In the genomic region with DNA sequence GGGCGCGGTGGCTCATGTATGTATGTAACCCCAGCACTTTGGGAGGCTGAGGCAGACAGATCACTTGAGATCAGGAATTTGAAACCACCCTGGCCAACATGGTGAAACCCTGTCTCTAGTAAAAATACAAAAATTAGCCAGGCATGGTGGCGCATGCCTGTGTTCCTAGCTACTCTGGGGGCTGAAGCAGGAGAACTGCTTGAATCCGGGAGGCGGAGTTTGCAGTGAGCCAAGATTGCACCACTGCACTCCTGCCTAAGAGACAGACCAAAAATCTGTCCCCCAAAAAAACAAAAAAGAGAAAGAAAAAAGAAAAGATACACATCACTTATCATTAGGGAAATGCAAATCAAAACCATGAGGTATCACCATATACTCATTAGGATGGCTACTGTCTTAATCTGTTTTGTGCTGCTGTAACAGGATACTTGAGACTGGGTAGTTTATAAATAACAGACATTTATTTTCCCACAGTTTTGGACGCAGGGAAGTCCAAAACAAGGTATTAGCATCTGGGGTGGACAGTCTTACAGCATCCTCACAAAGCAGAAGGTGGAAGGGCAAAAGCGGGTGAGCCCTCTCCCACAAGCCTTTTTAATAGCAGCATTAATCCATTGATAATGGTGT, we compare ENCODE assay signal across 15 cellular contexts. TPM values are rescaled to one million over a fixed set of nuclear protein-coding genes. Genes with fewer than 3 reads are reported as not detected.
"Had no signal": no experiment of that assay in that cellular context is flagged by ENCODE, and none has a peak within 500 bp of the region (broad histone marks: within the 10 kb centered on the region; RNA-seq: fewer than 3 reads in every experiment).

No MANE protein-coding gene starts in this region.

RNA-seq across cellular contexts. Expression of gene NUTM2G, which starts 55.0 kb away (rescaled TPM):
- total RNA-seq: activated B cell treated with CpG ODN at 0.5 μM for 24 hours; activated CD8-positive, alpha-beta T cell treated with anti-CD3 and anti-CD28 coated beads for 36 hours; activated T-cell treated with anti-CD3 and anti-CD28 coated beads, Interleukin-2, amount 50 U/mL, for 4 hours; activated T-helper 17 cell treated with anti-CD3 and anti-CD28 coated beads, Interleukin-2, amount 50 U/mL, for 72 hours; astrocyte; bronchial epithelial cell; colonic mucosa; dermis microvascular lymphatic vessel endothelial cell; endothelial cell of umbilical vein; esophagus squamous epithelium; fibroblast of lung; frontal cortex; T-cell; T-helper 2 cell treated with Interferon-gamma antibody and Interleukin-4, amounts not matched to agents 100 ng/mL and 5 ng/mL, for 36 hours had no signal
- polyA plus RNA-seq: adipose tissue, endothelial cell of umbilical vein, fibroblast of lung had no signal

RNA-seq across cellular contexts. Expression of gene CTSV, which starts 55.3 kb away (rescaled TPM):
- total RNA-seq: activated B cell treated with CpG ODN at 0.5 μM for 24 hours had no signal
